In the genomic region with DNA sequence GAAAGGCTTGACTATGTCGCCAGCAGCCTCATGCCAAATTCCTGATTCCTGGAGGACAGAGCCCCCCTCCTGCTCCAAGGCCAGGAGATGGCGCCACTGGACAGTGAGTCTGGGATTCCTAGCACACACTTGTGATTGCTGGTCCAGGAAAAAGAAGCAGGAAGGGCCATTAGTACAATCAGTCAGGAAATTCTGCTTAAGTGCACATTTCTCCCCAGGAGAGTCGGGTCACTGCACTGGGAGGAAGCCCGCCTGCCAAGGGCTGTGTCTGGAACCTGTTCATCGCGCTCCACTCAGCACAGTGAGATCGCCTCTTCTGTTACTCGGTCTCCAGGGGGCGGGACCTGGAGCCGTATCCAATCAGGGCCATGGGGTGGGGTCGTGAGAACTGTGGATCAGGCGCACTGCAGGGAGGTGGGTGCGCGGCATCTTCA, we compare ENCODE assay signal across 8 cellular contexts.
DNase-seq lines count a peak whose midpoint lies in the region; ATAC-seq, FAIRE-seq and TF ChIP-seq lines count a peak whose summit lies in the region.

No MANE protein-coding gene starts in this region.

- no peak for FAIRE-seq in RCC 7860 (lab: Jason Lieb, UNC)

- H3K4me2 ChIP-seq in BLaER1, result peak overlapping the region; percentile 24; the same call in 1 of the 2 replicates

- DNase-seq in HT1080 (ENCODE audit: low read depth), result peak; percentile 36
- peak; percentile 24 for DNase-seq in astrocyte of the cerebellum (ENCODE audit: low read depth)
- peak in 48 of 51 donors; percentile 4 to 91 (median 45) for DNase-seq in hypothalamus (lab: John Stamatoyannopoulos, UW)
- peak; percentile 62 for DNase-seq in putamen (ENCODE audit: low spot score)
- no peak for DNase-seq in DMS79 (lab: John Stamatoyannopoulos, UW)
- no peak for DNase-seq in RCC 7860 (ENCODE audit: low spot score)

- ATAC-seq in GM19463 (IDR thresholded peaks at IDR 0.05; ENCODE audit: unreplicated experiment), result no peak

- H3K9ac ChIP-seq in BLaER1, result no peak overlapping the region

- in situ Hi-C loops in astrocyte of the cerebellum (cut with HindIII; ENCODE audit: low sequenced_read_pairs), result no loop called here

- no peaks in the 10 kb centered on the region for H3K27me3 ChIP-seq in BLaER1

- TF ChIP-seq CTCF in astrocyte of the cerebellum (IDR thresholded peaks at IDR 0.05; ENCODE audit: low read depth, low read length, missing control alignments), result peak; percentile 69

- peaks cover 6% of the 10 kb centered on the region; the same call in 1 of the 2 replicates for H3K4me1 ChIP-seq in BLaER1

- peaks cover 64% of the 10 kb centered on the region for H3K9me3 ChIP-seq in BLaER1

- H3K4me3 ChIP-seq in BLaER1 (0 out of 2 replicates have a peak overlapping the region, but pooled peaks have one; percentile 7), astrocyte of the cerebellum (ENCODE audit: low read depth, low read length) (peak overlapping the region; percentile 29)

- H4K20me1 ChIP-seq in BLaER1, result no peaks in the 10 kb centered on the region

- H3K27ac ChIP-seq in BLaER1, result no peak overlapping the region

- H3K36me3 ChIP-seq in BLaER1, result peaks cover 34% of the 10 kb centered on the region

Comparison
In these comparisons a context has a peak if more than half of its experiments do, and no peak if none do; other contexts are left out.
1. DNase-seq: peak in HT1080 (single experiment), astrocyte of the cerebellum (single experiment), hypothalamus (48 of 51) and putamen (single experiment); none in DMS79 (single experiment) and RCC 7860 (single experiment).